26 cellular contexts compared by ENCODE assay signal in the genomic region with DNA sequence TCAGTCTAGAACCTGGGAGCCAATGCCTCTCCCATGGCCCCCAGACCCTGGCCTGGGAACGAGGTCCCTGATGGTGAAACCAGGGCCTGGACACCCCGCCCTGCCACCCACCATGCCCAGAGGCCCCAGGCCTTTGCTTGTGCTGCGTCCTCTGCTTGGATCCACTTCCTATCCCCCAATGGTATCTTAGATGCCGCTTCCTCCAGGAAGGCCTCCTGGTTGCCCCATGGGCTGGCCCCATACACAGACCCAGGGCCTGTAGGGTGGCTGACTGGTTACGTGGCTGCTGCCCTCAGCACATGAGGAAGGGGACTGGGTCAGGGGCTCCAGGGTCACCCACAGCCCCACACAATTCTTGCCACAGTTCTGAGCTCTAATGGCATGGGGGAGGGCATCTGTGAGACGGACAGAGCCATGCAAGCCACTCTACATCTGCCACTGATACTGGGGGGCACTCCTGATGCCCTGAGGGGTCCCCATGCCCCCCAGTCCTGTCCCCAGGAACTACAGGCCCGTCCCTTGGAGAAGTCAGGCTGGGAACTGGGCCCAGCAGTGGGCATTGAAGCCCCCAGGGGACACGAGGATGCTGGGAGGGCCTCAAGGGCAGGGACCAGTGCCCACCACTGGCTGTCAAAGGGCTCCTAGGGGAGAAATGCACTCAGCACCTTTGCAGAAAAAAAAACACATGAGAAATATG. TPM values are rescaled to one million over a fixed set of nuclear protein-coding genes. Genes with fewer than 3 reads are reported as not detected.
DNase-seq lines count a peak whose midpoint lies in the region; ATAC-seq and TF ChIP-seq lines count a peak whose summit lies in the region.
"Had no signal": no experiment of that assay in that cellular context is flagged by ENCODE, and none has a peak within 500 bp of the region (broad histone marks: within the 10 kb centered on the region; RNA-seq: fewer than 3 reads in every experiment).

No MANE protein-coding gene starts in this region.

- no CpG with 5 or more reads among the region's 8 CpGs for WGBS in neuronal stem cell (ENCODE audit: extremely low coverage in 2 of 2, insufficient read length in 2 of 2, insufficient replicate concordance in 1 of 2), 2 donors
- WGBS in aorta, 2 donors = 74 to 79% methylated on average over 8 of the region's 8 CpGs

- no peak overlapping the region for H2AK5ac ChIP-seq in neuronal stem cell (ENCODE audit: low read depth, low read length)

- peaks cover 7% of the 10 kb centered on the region for H3K4me1 Mint-ChIP-seq in activated CD8-positive, alpha-beta T cell treated with anti-CD3 and anti-CD28 coated beads for 36 hours (ENCODE audit: low read depth)
- peaks cover 15% of the 10 kb centered on the region for H3K4me1 Mint-ChIP-seq in activated CD8-positive, alpha-beta T cell treated with anti-CD3 and anti-CD28 coated beads, Interleukin-2, amount 10 ng/mL, durations not matched to agents 7 days and 5 days (ENCODE audit: low read depth)
- peaks cover 18% of the 10 kb centered on the region for H3K4me1 Mint-ChIP-seq in activated naive CD8-positive, alpha-beta T cell treated with anti-CD3 and anti-CD28 coated beads for 36 hours

- H3K23ac ChIP-seq in neuronal stem cell (ENCODE audit: low read depth, low read length, poor library complexity) = peak overlapping the region; percentile 44

- H3K27ac ChIP-seq in neuronal stem cell (replicated peaks; ENCODE audit: low read length) (no peak overlapping the region), aorta (ENCODE audit: low read depth in 1 of 2, low read length in 2 of 2) (no peak overlapping the region)
- H3K27ac ChIP-seq: gastrocnemius medialis, right atrium auricular region, stomach had no signal

- H3K18ac ChIP-seq in neuronal stem cell (ENCODE audit: low read length) = no peak overlapping the region

- peaks cover 0 to 4% of the 10 kb centered on the region in 2 donors for H3K9me3 ChIP-seq in neuronal stem cell (replicated peaks in 1 of 2; ENCODE audit: control insufficient read depth in 2 of 2, insufficient read depth in 1 of 2, low read depth in 1 of 2, low read length in 2 of 2)
- no peaks in the 10 kb centered on the region for H3K9me3 ChIP-seq in aorta (ENCODE audit: control insufficient read depth, low read length)
- H3K9me3 ChIP-seq: gastrocnemius medialis, right atrium auricular region, stomach had no signal

- no peak overlapping the region for H2BK120ac ChIP-seq in neuronal stem cell (ENCODE audit: low read depth, low read length)

- H3K4ac ChIP-seq in neuronal stem cell (ENCODE audit: low read length) = no peak overlapping the region

- no peak overlapping the region for H2BK12ac ChIP-seq in neuronal stem cell (ENCODE audit: low read length)

- POLR2A ChIA-PET in activated CD8-positive, alpha-beta T cell treated with anti-CD3 and anti-CD28 coated beads for 36 hours (lab: Charles Lee) = interaction anchor here (2.2 to 20.6 kb wide), 2 partner anchors 17 to 96 kb away, joined by 6 to 516 read pairs; partner anchors contain the start of genes CATSPERD, DUS3L and LONP1
- POLR2A ChIA-PET in activated CD8-positive, alpha-beta T cell treated with anti-CD3 and anti-CD28 coated beads, Interleukin-2, amount 10 ng/mL, durations not matched to agents 7 days and 5 days (lab: Charles Lee) = no interaction called here

- peaks cover 2 to 4% of the 10 kb centered on the region in 2 donors for H3K4me1 ChIP-seq in neuronal stem cell (ENCODE audit: control insufficient read depth in 2 of 2, insufficient read depth in 1 of 2, low read depth in 1 of 2, low read length in 2 of 2)
- H3K4me1 ChIP-seq in aorta (ENCODE audit: control insufficient read depth in 1 of 2, insufficient read depth in 2 of 2, low read length in 2 of 2) = no peaks in the 10 kb centered on the region

- H4K8ac ChIP-seq in neuronal stem cell (ENCODE audit: low read depth, low read length) = peak overlapping the region; percentile 19

- no peak for TF ChIP-seq CTCF in activated CD8-positive, alpha-beta T cell treated with anti-CD3 and anti-CD28 coated beads for 36 hours (IDR thresholded peaks at IDR 0.05)

- ATAC-seq in activated CD8-positive, alpha-beta T cell treated with anti-CD3 and anti-CD28 coated beads for 36 hours = no peak
- ATAC-seq in activated CD8-positive, alpha-beta T cell treated with anti-CD3 and anti-CD28 coated beads, Interleukin-2, amount 10 ng/mL, durations not matched to agents 7 days and 5 days = no peak
- ATAC-seq in HG03196 (IDR thresholded peaks at IDR 0.05; ENCODE audit: unreplicated experiment) (no peak), aorta (ENCODE audit: low FRiP score) (no peak)
- ATAC-seq: gastrocnemius medialis, left lobe of liver, PC-3 had no signal

- H2AFZ ChIP-seq in neuronal stem cell (ENCODE audit: low read length) = no peak overlapping the region

- H3K36me3 ChIP-seq in neuronal stem cell (replicated peaks in 1 of 2; ENCODE audit: control insufficient read depth in 2 of 2, insufficient read depth in 2 of 2, low read length in 2 of 2) (peaks cover 59 to 91% of the 10 kb centered on the region in 2 donors), aorta (ENCODE audit: control insufficient read depth in 1 of 2, insufficient read depth in 2 of 2, low read length in 1 of 2) (peaks cover 0 to 10% of the 10 kb centered on the region in 2 donors)

- H3K36me3 Mint-ChIP-seq in activated CD8-positive, alpha-beta T cell treated with anti-CD3 and anti-CD28 coated beads for 36 hours (ENCODE audit: low read depth) = peaks cover 59% of the 10 kb centered on the region
- peaks cover 51% of the 10 kb centered on the region for H3K36me3 Mint-ChIP-seq in activated CD8-positive, alpha-beta T cell treated with anti-CD3 and anti-CD28 coated beads, Interleukin-2, amount 10 ng/mL, durations not matched to agents 7 days and 5 days (ENCODE audit: low read depth)
- peaks cover 60% of the 10 kb centered on the region for H3K36me3 Mint-ChIP-seq in activated naive CD8-positive, alpha-beta T cell treated with anti-CD3 and anti-CD28 coated beads for 36 hours

- no peak for DNase-seq in activated CD8-positive, alpha-beta T cell treated with anti-CD3 and anti-CD28 coated beads for 36 hours
- DNase-seq in activated CD8-positive, alpha-beta T cell treated with anti-CD3 and anti-CD28 coated beads, Interleukin-2, amount 10 ng/mL, durations not matched to agents 7 days and 5 days = no peak
- DNase-seq in activated naive CD8-positive, alpha-beta T cell treated with anti-CD3 and anti-CD28 coated beads for 36 hours = no peak
- no peak for DNase-seq in neuronal stem cell (ENCODE audit: low spot score)
- DNase-seq in aorta = no peak
- no peak for DNase-seq in NCI-H345 (lab: John Stamatoyannopoulos, UW)
- DNase-seq: ACHN; activated CD4-positive, CD25-positive, alpha-beta regulatory T cell; activated naive CD4-positive, alpha-beta T cell treated with anti-CD3 and anti-CD28 coated beads, Interleukin-2, amount 10 ng/mL, durations not matched to agents 7 days and 5 days; CD4-positive, CD25-positive, alpha-beta regulatory T cell; DND-41; gastrocnemius medialis; HCEC 1CT; midbrain; NCI-H1417; PC-3; stomach had no signal

- H4K91ac ChIP-seq in neuronal stem cell (ENCODE audit: low read depth, low read length, poor library complexity) = no peak overlapping the region

- no peak overlapping the region for H3K4me2 ChIP-seq in neuronal stem cell (ENCODE audit: insufficient read depth, low read length, poor library complexity, severe bottlenecking)

- H3K79me1 ChIP-seq in neuronal stem cell (ENCODE audit: low read depth, low read length) = peaks cover 40% of the 10 kb centered on the region

- no peak overlapping the region for H3K9ac ChIP-seq in neuronal stem cell (ENCODE audit: low read depth, low read length, poor library complexity)

- H3K4me3 ChIP-seq in neuronal stem cell (ENCODE audit: low read length in 2 of 2) (no peak overlapping the region), aorta (ENCODE audit: low read length in 2 of 2) (no peak overlapping the region)
- H3K4me3 ChIP-seq: gastrocnemius medialis, right atrium auricular region, stomach had no signal

- H3K14ac ChIP-seq in neuronal stem cell (ENCODE audit: low read length) = no peak overlapping the region

- H3K27ac Mint-ChIP-seq in activated CD8-positive, alpha-beta T cell treated with anti-CD3 and anti-CD28 coated beads for 36 hours = peak overlapping the region; percentile 42
- no peak overlapping the region for H3K27ac Mint-ChIP-seq in activated CD8-positive, alpha-beta T cell treated with anti-CD3 and anti-CD28 coated beads, Interleukin-2, amount 10 ng/mL, durations not matched to agents 7 days and 5 days
- peak overlapping the region; percentile 60 for H3K27ac Mint-ChIP-seq in activated naive CD8-positive, alpha-beta T cell treated with anti-CD3 and anti-CD28 coated beads for 36 hours
- H3K27ac Mint-ChIP-seq: activated naive CD4-positive, alpha-beta T cell treated with anti-CD3 and anti-CD28 coated beads, Interleukin-2, amount 10 ng/mL, durations not matched to agents 7 days and 5 days; CD4-positive, CD25-positive, alpha-beta regulatory T cell had no signal

- H2BK15ac ChIP-seq in neuronal stem cell (ENCODE audit: low read length) = no peak overlapping the region

- no peaks in the 10 kb centered on the region for H3K27me3 Mint-ChIP-seq in activated CD8-positive, alpha-beta T cell treated with anti-CD3 and anti-CD28 coated beads for 36 hours
- H3K27me3 Mint-ChIP-seq in activated CD8-positive, alpha-beta T cell treated with anti-CD3 and anti-CD28 coated beads, Interleukin-2, amount 10 ng/mL, durations not matched to agents 7 days and 5 days (ENCODE audit: low read depth) = no peaks in the 10 kb centered on the region
- H3K27me3 Mint-ChIP-seq in activated naive CD8-positive, alpha-beta T cell treated with anti-CD3 and anti-CD28 coated beads for 36 hours = peaks cover 13% of the 10 kb centered on the region

- H3K4me3 Mint-ChIP-seq in activated CD8-positive, alpha-beta T cell treated with anti-CD3 and anti-CD28 coated beads for 36 hours = peak overlapping the region; percentile 46
- no peak overlapping the region for H3K4me3 Mint-ChIP-seq in activated CD8-positive, alpha-beta T cell treated with anti-CD3 and anti-CD28 coated beads, Interleukin-2, amount 10 ng/mL, durations not matched to agents 7 days and 5 days
- peak overlapping the region; percentile 61 for H3K4me3 Mint-ChIP-seq in activated naive CD8-positive, alpha-beta T cell treated with anti-CD3 and anti-CD28 coated beads for 36 hours
- H3K4me3 Mint-ChIP-seq: activated naive CD4-positive, alpha-beta T cell treated with anti-CD3 and anti-CD28 coated beads, Interleukin-2, amount 10 ng/mL, durations not matched to agents 7 days and 5 days; T-helper 2 cell treated with Interferon-gamma antibody and Interleukin-4, amounts not matched to agents 5 μg/mL and 100 μg/mL, for 36 hours had no signal

- TF ChIP-seq POLR2A in GM18526 (IDR thresholded peaks at IDR 0.05; ENCODE audit: extremely low read depth, insufficient read length) = peak; percentile 13

- H2BK5ac ChIP-seq in neuronal stem cell (ENCODE audit: low read length) = no peak overlapping the region

- H3K9me3 Mint-ChIP-seq in activated CD8-positive, alpha-beta T cell treated with anti-CD3 and anti-CD28 coated beads for 36 hours = no peaks in the 10 kb centered on the region
- H3K9me3 Mint-ChIP-seq in activated CD8-positive, alpha-beta T cell treated with anti-CD3 and anti-CD28 coated beads, Interleukin-2, amount 10 ng/mL, durations not matched to agents 7 days and 5 days (ENCODE audit: insufficient read depth) = no peaks in the 10 kb centered on the region
- no peaks in the 10 kb centered on the region for H3K9me3 Mint-ChIP-seq in activated naive CD8-positive, alpha-beta T cell treated with anti-CD3 and anti-CD28 coated beads for 36 hours
- H3K9me3 Mint-ChIP-seq: activated naive CD4-positive, alpha-beta T cell treated with anti-CD3 and anti-CD28 coated beads, Interleukin-2, amount 10 ng/mL, durations not matched to agents 7 days and 5 days; T-helper 2 cell treated with Interferon-gamma antibody and Interleukin-4, amounts not matched to agents 5 μg/mL and 100 μg/mL, for 36 hours had no signal

- CTCF ChIA-PET in activated CD8-positive, alpha-beta T cell treated with anti-CD3 and anti-CD28 coated beads for 36 hours (lab: Charles Lee) = no interaction called here
- CTCF ChIA-PET in activated CD8-positive, alpha-beta T cell treated with anti-CD3 and anti-CD28 coated beads, Interleukin-2, amount 10 ng/mL, durations not matched to agents 7 days and 5 days (lab: Charles Lee) = no interaction called here

- intact Hi-C loops in activated CD8-positive, alpha-beta T cell treated with anti-CD3 and anti-CD28 coated beads for 36 hours (cut with micrococcal nuclease) = loop anchor here (10.0 kb wide), 1 partner anchor 100 kb away; the partner anchor contains the start of gene DUS3L
- intact Hi-C loops in aorta (cut with DNase I) = no loop called here

- H3K27me3 ChIP-seq in neuronal stem cell (ENCODE audit: control insufficient read depth in 3 of 3, insufficient read depth in 3 of 3, low read depth in 1 of 3, low read length in 3 of 3) = no peaks in the 10 kb centered on the region
- no peaks in the 10 kb centered on the region for H3K27me3 ChIP-seq in aorta (ENCODE audit: control insufficient read depth in 1 of 2, insufficient read depth in 2 of 2, low read length in 1 of 2)
- H3K27me3 ChIP-seq: gastrocnemius medialis, right atrium auricular region, stomach had no signal

RNA-seq across cellular contexts. Expression of gene RPL36, which starts 5.0 kb away (rescaled TPM):
- total RNA-seq in activated CD8-positive, alpha-beta T cell treated with anti-CD3 and anti-CD28 coated beads for 36 hours = 1,000 to 10,000 TPM; 1,711 to 1,715 TPM
- total RNA-seq in activated CD8-positive, alpha-beta T cell treated with anti-CD3 and anti-CD28 coated beads, Interleukin-2, amount 10 ng/mL, durations not matched to agents 7 days and 5 days = 100 to 1,000 TPM; 926 to 951 TPM
- total RNA-seq in activated naive CD8-positive, alpha-beta T cell treated with anti-CD3 and anti-CD28 coated beads for 36 hours = 1,000 to 10,000 TPM; 1,649 to 1,711 TPM
- 2,051 TPM for polyA plus RNA-seq in neuronal stem cell (2013, experiment 1 of 2)
- polyA plus RNA-seq in neuronal stem cell (2013, experiment 2 of 2) = 2,023 TPM
- 100 to 1,000 TPM; 521 to 587 TPM for total RNA-seq in aorta
- polyA plus RNA-seq in aorta = 1,000 to 10,000 TPM in 1 of 2 donors, 100 to 1,000 TPM in 1; 977 to 1,438 TPM

RNA-seq across cellular contexts. Expression of gene HSD11B1L, which starts 14.3 kb away (rescaled TPM):
- total RNA-seq in activated CD8-positive, alpha-beta T cell treated with anti-CD3 and anti-CD28 coated beads for 36 hours = 1 to 10 TPM; 2.7 to 3.5 TPM
- 1 to 10 TPM; 2.0 to 2.1 TPM for total RNA-seq in activated CD8-positive, alpha-beta T cell treated with anti-CD3 and anti-CD28 coated beads, Interleukin-2, amount 10 ng/mL, durations not matched to agents 7 days and 5 days
- 1 to 10 TPM; 1.5 to 3.2 TPM for total RNA-seq in activated naive CD8-positive, alpha-beta T cell treated with anti-CD3 and anti-CD28 coated beads for 36 hours
- 35.3 TPM for polyA plus RNA-seq in neuronal stem cell (2013, experiment 1 of 2)
- 35.0 TPM for polyA plus RNA-seq in neuronal stem cell (2013, experiment 2 of 2)
- total RNA-seq in aorta = 1 to 10 TPM; 3.9 to 5.7 TPM
- polyA plus RNA-seq in aorta = 10 to 100 TPM in 1 of 2 donors, 1 to 10 TPM in 1; 8.5 to 12.0 TPM

RNA-seq across cellular contexts. Expression of gene MICOS13, which starts 14.8 kb away (rescaled TPM):
- 10 to 100 TPM; 49.4 TPM for total RNA-seq in activated CD8-positive, alpha-beta T cell treated with anti-CD3 and anti-CD28 coated beads for 36 hours
- total RNA-seq in activated CD8-positive, alpha-beta T cell treated with anti-CD3 and anti-CD28 coated beads, Interleukin-2, amount 10 ng/mL, durations not matched to agents 7 days and 5 days = 10 to 100 TPM; 53.1 to 55.1 TPM
- 10 to 100 TPM; 44.6 to 53.5 TPM for total RNA-seq in activated naive CD8-positive, alpha-beta T cell treated with anti-CD3 and anti-CD28 coated beads for 36 hours
- polyA plus RNA-seq in neuronal stem cell (2013, experiment 1 of 2) = 15.2 TPM
- 18.0 TPM for polyA plus RNA-seq in neuronal stem cell (2013, experiment 2 of 2)
- total RNA-seq in aorta = 10 to 100 TPM; 35.4 to 39.0 TPM
- 100 to 1,000 TPM; 100 to 103 TPM for polyA plus RNA-seq in aorta

RNA-seq across cellular contexts. Expression of gene LONP1, which starts 24.8 kb away (rescaled TPM):
- 100 to 1,000 TPM; 324 to 342 TPM for total RNA-seq in activated CD8-positive, alpha-beta T cell treated with anti-CD3 and anti-CD28 coated beads for 36 hours
- total RNA-seq in activated CD8-positive, alpha-beta T cell treated with anti-CD3 and anti-CD28 coated beads, Interleukin-2, amount 10 ng/mL, durations not matched to agents 7 days and 5 days = 100 to 1,000 TPM; 114 to 129 TPM
- 100 to 1,000 TPM; 277 to 287 TPM for total RNA-seq in activated naive CD8-positive, alpha-beta T cell treated with anti-CD3 and anti-CD28 coated beads for 36 hours
- polyA plus RNA-seq in neuronal stem cell (2013, experiment 1 of 2) = 27.6 TPM
- polyA plus RNA-seq in neuronal stem cell (2013, experiment 2 of 2) = 26.7 TPM
- total RNA-seq in aorta = 10 to 100 TPM; 40.3 to 46.4 TPM
- 10 to 100 TPM; 20.4 to 64.6 TPM for polyA plus RNA-seq in aorta

RNA-seq across cellular contexts. Expression of gene CATSPERD, which starts 25.3 kb away (rescaled TPM):
- total RNA-seq in activated CD8-positive, alpha-beta T cell treated with anti-CD3 and anti-CD28 coated beads for 36 hours = not detected
- not detected for total RNA-seq in activated CD8-positive, alpha-beta T cell treated with anti-CD3 and anti-CD28 coated beads, Interleukin-2, amount 10 ng/mL, durations not matched to agents 7 days and 5 days
- total RNA-seq in activated naive CD8-positive, alpha-beta T cell treated with anti-CD3 and anti-CD28 coated beads for 36 hours = not detected
- 0.03 TPM for polyA plus RNA-seq in neuronal stem cell (2013, experiment 1 of 2)
- polyA plus RNA-seq in neuronal stem cell (2013, experiment 2 of 2) = not detected
- not detected for total RNA-seq in aorta
- polyA plus RNA-seq in aorta = not detected
- total RNA-seq: CD4-positive, CD25-positive, alpha-beta regulatory T cell; dermis microvascular lymphatic vessel endothelial cell; gastrocnemius medialis; left lobe of liver; PC-3; right atrium auricular region; stomach; ureter had no signal
- polyA plus RNA-seq: esophagus, neural cell, stomach had no signal
